ENCODE assay signal across 10 cellular contexts in genomic region chr13:100789481-100789880, GRCh38.
DNase-seq lines count a peak whose midpoint lies in the region; ATAC-seq, FAIRE-seq and TF ChIP-seq lines count a peak whose summit lies in the region.
"Had no signal": no experiment of that assay in that cellular context is flagged by ENCODE, and none has a peak within 500 bp of the region (broad histone marks: within the 10 kb centered on the region; RNA-seq: fewer than 3 reads in every experiment).

No MANE protein-coding gene starts in this region.

- no peak overlapping the region for H4K91ac ChIP-seq in H1 (replicated peaks; ENCODE audit: insufficient read length, low read length)

- no peaks in the 10 kb centered on the region for H4K20me1 ChIP-seq in H1 (replicated peaks in 1 of 2; ENCODE audit: control insufficient read depth in 1 of 2, insufficient read depth in 2 of 2, low read length in 2 of 2)

- H3K9ac ChIP-seq in H1 (replicated peaks in 1 of 4; ENCODE audit: extremely low read depth in 1 of 4, low read depth in 3 of 4, low read length in 3 of 4): no peak overlapping the region

- H3K9me3 ChIP-seq in H1 (ENCODE audit: insufficient read depth in 2 of 2, low read depth in 1 of 2, low read length in 1 of 2): peaks cover 8 to 29% of the 10 kb centered on the region in 2 experiments
- H3K9me3 ChIP-seq in naive thymus-derived CD4-positive, alpha-beta T cell (ENCODE audit: control insufficient read depth in 2 of 3, low read length in 3 of 3): peaks cover 0 to 6% (median 0%) of the 10 kb centered on the region in 3 experiments
- H3K9me3 ChIP-seq: transverse colon had no signal

- TF ChIP-seq EP300 in H1 (IDR thresholded peaks at IDR 0.05; ENCODE audit: borderline replicate concordance in 1 of 2, low read depth in 2 of 2, low read length in 2 of 2): no peak

- FAIRE-seq in H1 (lab: Jason Lieb, UNC): no peak

- H3K36me3 Mint-ChIP-seq in naive thymus-derived CD4-positive, alpha-beta T cell: peaks cover 0 to 4% (median 0%) of the 10 kb centered on the region in 5 donors

- H2BK20ac ChIP-seq in H1 (ENCODE audit: low read length): no peak overlapping the region

- no peaks in the 10 kb centered on the region for H3K36me3 ChIP-seq in H1 (ENCODE audit: control insufficient read depth in 2 of 4, insufficient read depth in 4 of 4, low read length in 3 of 4)
- no peaks in the 10 kb centered on the region for H3K36me3 ChIP-seq in naive thymus-derived CD4-positive, alpha-beta T cell (ENCODE audit: control insufficient read depth in 2 of 3, insufficient read depth in 3 of 3, low read length in 3 of 3)
- H3K36me3 ChIP-seq: transverse colon had no signal

- no peak overlapping the region for H2BK5ac ChIP-seq in H1 (ENCODE audit: low read depth, low read length)

- CTCF ChIA-PET in H1 (lab: Charles Lee; ENCODE audit: partially characterized antibody): interaction anchor here (0.6 to 1.3 kb wide), 3 partner anchors 64 to 313 kb away, joined by 3 to 4 read pairs (median 4); no protein-coding TSS in a partner anchor
- CTCF ChIA-PET in naive thymus-derived CD4-positive, alpha-beta T cell (lab: Charles Lee): no interaction called here

- intact Hi-C loops in posterior cingulate gyrus (cut with DNase I): no loop called here
- intact Hi-C loops in naive thymus-derived CD4-positive, alpha-beta T cell (cut with micrococcal nuclease): no loop called here

- H3K56ac ChIP-seq in H1 (replicated peaks; ENCODE audit: insufficient read length, low read depth, low read length): no peak overlapping the region

- H3K27me3 Mint-ChIP-seq in naive thymus-derived CD4-positive, alpha-beta T cell: peaks cover 16 to 50% (median 37%) of the 10 kb centered on the region in 5 donors
- H3K27me3 Mint-ChIP-seq: dendritic cell treated with granulocyte-macrophage colony-stimulating factor and Interleukin-4, amounts not matched to agents 40 ng/mL and 50 ng/mL, for 4 days had no signal

- no peak overlapping the region for H2BK12ac ChIP-seq in H1 (ENCODE audit: low read depth, low read length)

- no peaks in the 10 kb centered on the region for H3K79me2 ChIP-seq in H1 (ENCODE audit: control insufficient read depth in 1 of 2, insufficient read depth in 2 of 2, low read length in 2 of 2)

- H3K27ac Mint-ChIP-seq in naive thymus-derived CD4-positive, alpha-beta T cell: no peak overlapping the region
- H3K27ac Mint-ChIP-seq: dendritic cell treated with granulocyte-macrophage colony-stimulating factor and Interleukin-4, amounts not matched to agents 40 ng/mL and 50 ng/mL, for 4 days had no signal

- H3K4me2 ChIP-seq in H1 (ENCODE audit: insufficient read depth in 1 of 2, low read depth in 2 of 2, low read length in 2 of 2): no peak overlapping the region

- H2BK15ac ChIP-seq in H1 (ENCODE audit: low read length): no peak overlapping the region

- WGBS in H1 (ENCODE audit: extremely low coverage in 1 of 2, insufficient coverage in 1 of 2, insufficient read length in 1 of 2, insufficient replicate concordance in 2 of 2, low coverage in 1 of 2, low lambda C conversion rate in 2 of 2, missing lambda C conversion rate in 1 of 2), 2 experiments: 88% methylated on average over 2 of the region's 2 CpGs; no CpG with 5 or more reads in 1 of the 2 experiments

- no peak overlapping the region for H3K27ac ChIP-seq in H1 (ENCODE audit: low read depth, low read length)
- no peak overlapping the region for H3K27ac ChIP-seq in naive thymus-derived CD4-positive, alpha-beta T cell (ENCODE audit: low read depth, low read length)
- H3K27ac ChIP-seq: transverse colon had no signal

- no peak overlapping the region for H4K5ac ChIP-seq in H1 (ENCODE audit: insufficient read length, low read depth, low read length)

- H3K14ac ChIP-seq in H1 (ENCODE audit: insufficient read length): no peak overlapping the region

- no peak overlapping the region; the same call in 1 of the 2 replicates for H3K18ac ChIP-seq in H1 (ENCODE audit: extremely low read depth, low read length)

- H3K4me3 Mint-ChIP-seq in naive thymus-derived CD4-positive, alpha-beta T cell: no peak overlapping the region
- H3K4me3 Mint-ChIP-seq: dendritic cell treated with granulocyte-macrophage colony-stimulating factor and Interleukin-4, amounts not matched to agents 40 ng/mL and 50 ng/mL, for 4 days had no signal

- POLR2A ChIA-PET in H1 (lab: Charles Lee; ENCODE audit: partially characterized antibody): no interaction called here
- POLR2A ChIA-PET in naive thymus-derived CD4-positive, alpha-beta T cell (lab: Charles Lee): no interaction called here

- no peaks in the 10 kb centered on the region for H3K79me1 ChIP-seq in H1 (ENCODE audit: low read depth, low read length)

- TF ChIP-seq CTCF in H1 (IDR thresholded peaks at IDR 0.05; ENCODE audit: control extremely low read depth in 1 of 3, insufficient read depth in 1 of 3, low read depth in 1 of 3, low read length in 3 of 3): no peak

- no peaks in the 10 kb centered on the region for H3K27me3 ChIP-seq in H1 (replicated peaks in 1 of 4; ENCODE audit: control insufficient read depth in 3 of 4, extremely low read depth in 1 of 4, insufficient read depth in 3 of 4, low read length in 3 of 4)
- H3K27me3 ChIP-seq in naive thymus-derived CD4-positive, alpha-beta T cell (ENCODE audit: control insufficient read depth in 2 of 2, insufficient read depth in 2 of 2, low read length in 2 of 2): no peaks in the 10 kb centered on the region
- H3K27me3 ChIP-seq: transverse colon had no signal

- H2BK120ac ChIP-seq in H1 (replicated peaks; ENCODE audit: low read depth, low read length): no peak overlapping the region

- no peak overlapping the region for H4K8ac ChIP-seq in H1 (ENCODE audit: extremely low read depth, insufficient read depth, low read length)

- no peaks in the 10 kb centered on the region for H3K4me1 ChIP-seq in H1 (replicated peaks in 1 of 4; ENCODE audit: control insufficient read depth in 3 of 4, insufficient read depth in 4 of 4, low read length in 3 of 4)
- no peaks in the 10 kb centered on the region for H3K4me1 ChIP-seq in naive thymus-derived CD4-positive, alpha-beta T cell (ENCODE audit: control insufficient read depth in 2 of 2, insufficient read depth in 2 of 2, low read length in 2 of 2)
- H3K4me1 ChIP-seq: transverse colon had no signal

- peak; percentile 64 for DNase-seq in NCI-H128 (lab: John Stamatoyannopoulos, UW; ENCODE audit: unreplicated experiment)
- no peak for DNase-seq in H1 (ENCODE audit: low read depth in 1 of 2, low spot score in 2 of 2)
- peak in 8 of 10 donors; percentile 28 to 92 (median 46) for DNase-seq in posterior cingulate gyrus
- no peak for DNase-seq in naive thymus-derived CD4-positive, alpha-beta T cell
- no peak for DNase-seq in NCI-H69 (lab: John Stamatoyannopoulos, UW)
- DNase-seq: transverse colon had no signal

- H3K4ac ChIP-seq in H1 (replicated peaks; ENCODE audit: insufficient read length, low read depth, low read length): no peak overlapping the region

- peak overlapping the region; percentile 97 for H2AFZ ChIP-seq in H1 (ENCODE audit: low read length)

- no peak for TF ChIP-seq POLR2A in H1 (IDR thresholded peaks at IDR 0.05; ENCODE audit: control extremely low read depth in 1 of 2, low read depth in 2 of 2, low read length in 2 of 2)

- no peaks in the 10 kb centered on the region for H3K4me1 Mint-ChIP-seq in naive thymus-derived CD4-positive, alpha-beta T cell

- no peak overlapping the region for H3K4me3 ChIP-seq in H1 (ENCODE audit: extremely low read depth in 1 of 4, insufficient read depth in 2 of 4, low read depth in 3 of 4, low read length in 4 of 4)
- no peak overlapping the region for H3K4me3 ChIP-seq in naive thymus-derived CD4-positive, alpha-beta T cell (ENCODE audit: low read length)
- H3K4me3 ChIP-seq: transverse colon had no signal

- H3K23ac ChIP-seq in H1 (ENCODE audit: insufficient read length): no peak overlapping the region

- TF ChIP-seq RAD21 in H1 (IDR thresholded peaks at IDR 0.05 in 1 of 2, conservative IDR thresholded peaks at IDR 0.05 in 1 of 2; ENCODE audit: low read depth in 2 of 2, low read length in 2 of 2): no peak

- peaks cover 0 to 41% (median 12%) of the 10 kb centered on the region in 11 donors for H3K9me3 Mint-ChIP-seq in naive thymus-derived CD4-positive, alpha-beta T cell

- H3K23me2 ChIP-seq in H1 (ENCODE audit: low read depth, low read length): no peaks in the 10 kb centered on the region

- H2AK5ac ChIP-seq in H1 (ENCODE audit: low read depth, low read length): no peak overlapping the region

- ATAC-seq in GM21381 (IDR thresholded peaks at IDR 0.05; ENCODE audit: unreplicated experiment) (peak; percentile 2), HG03025 (IDR thresholded peaks at IDR 0.05; ENCODE audit: low FRiP score, unreplicated experiment) (no peak), GM21423 (IDR thresholded peaks at IDR 0.05; ENCODE audit: unreplicated experiment) (no peak)
- no peak for ATAC-seq in naive thymus-derived CD4-positive, alpha-beta T cell

TF ChIP-seq in H1, 55 proteins besides CTCF, POLR2A, EP300 and RAD21:
- TF ChIP-seq TAF7 (optimal IDR thresholded peaks at IDR 0.05; ENCODE audit: borderline replicate concordance, low read depth, low read length) (no peak), EGR1 (IDR thresholded peaks at IDR 0.05; ENCODE audit: borderline replicate concordance, low read depth, low read length) (no peak), FOSL1 (IDR thresholded peaks at IDR 0.05; ENCODE audit: insufficient read depth, low read depth, low read length) (no peak), POU5F1 (IDR thresholded peaks at IDR 0.05; ENCODE audit: low read depth, low read length) (no peak), KDM4A (IDR thresholded peaks at IDR 0.05; ENCODE audit: low read depth, low read length, severe bottlenecking) (no peak), YY1 (IDR thresholded peaks at IDR 0.05; ENCODE audit: low read depth, low read length) (no peak), JUND (IDR thresholded peaks at IDR 0.05; ENCODE audit: low read length) (no peak), USF2 (IDR thresholded peaks at IDR 0.05; ENCODE audit: low read length) (no peak)

Comparison
In these comparisons a context has a peak if more than half of its experiments do, and no peak if none do; other contexts are left out.
1. DNase-seq: peak in NCI-H128 (single experiment) and posterior cingulate gyrus (8 of 10); none in H1 (0 of 2), naive thymus-derived CD4-positive, alpha-beta T cell (0 of 9) and NCI-H69 (single experiment).